Comparison of ENCODE assay signal across 1 cellular context in genomic region chr1:167297222-167298214, GRCh38.
A peak's percentile ranks its signal among the peaks of the same experiment; 100 is the strongest.
TF ChIP-seq lines count a peak whose summit lies in the region.

No MANE protein-coding gene starts in this region.

TF ChIP-seq in HepG2, 621 proteins besides CTCF, POLR2A, EP300 and RAD21 (continued from another document and continues in another):
- no peak for TF ChIP-seq GPN1 (CRISPR knock-in tag; IDR thresholded peaks at IDR 0.05; ENCODE audit: borderline replicate concordance)
- TF ChIP-seq ZNF580 (CRISPR knock-in tag; IDR thresholded peaks at IDR 0.05; ENCODE audit: borderline replicate concordance, low read depth): no peak; the same call in 1 of the 2 replicates
- peak; percentile 80; the same call in 1 of the 2 replicates for TF ChIP-seq PHF21A (CRISPR knock-in tag; IDR thresholded peaks at IDR 0.05)
- TF ChIP-seq NAIF1 (CRISPR knock-in tag; IDR thresholded peaks at IDR 0.05; ENCODE audit: borderline replicate concordance): no peak
- TF ChIP-seq ZNF616 (CRISPR knock-in tag; IDR thresholded peaks at IDR 0.05; ENCODE audit: low read depth): no peak
- no peak for TF ChIP-seq ZNF180 (CRISPR knock-in tag; IDR thresholded peaks at IDR 0.05; ENCODE audit: borderline replicate concordance, low read depth)
- peak; percentile 62; the same call in 1 of the 2 replicates for TF ChIP-seq ZNF670 (CRISPR knock-in tag; IDR thresholded peaks at IDR 0.05; ENCODE audit: borderline replicate concordance)
- peak; percentile 28; the same call in 1 of the 2 replicates for TF ChIP-seq TRIM24 (CRISPR knock-in tag; IDR thresholded peaks at IDR 0.05)
- no peak for TF ChIP-seq LCORL (IDR thresholded peaks at IDR 0.05)
- TF ChIP-seq LCORL (CRISPR knock-in tag; IDR thresholded peaks at IDR 0.05): 0 out of 2 replicates have a peak, but pooled peaks have one; percentile 42
- TF ChIP-seq, protein P1, sequence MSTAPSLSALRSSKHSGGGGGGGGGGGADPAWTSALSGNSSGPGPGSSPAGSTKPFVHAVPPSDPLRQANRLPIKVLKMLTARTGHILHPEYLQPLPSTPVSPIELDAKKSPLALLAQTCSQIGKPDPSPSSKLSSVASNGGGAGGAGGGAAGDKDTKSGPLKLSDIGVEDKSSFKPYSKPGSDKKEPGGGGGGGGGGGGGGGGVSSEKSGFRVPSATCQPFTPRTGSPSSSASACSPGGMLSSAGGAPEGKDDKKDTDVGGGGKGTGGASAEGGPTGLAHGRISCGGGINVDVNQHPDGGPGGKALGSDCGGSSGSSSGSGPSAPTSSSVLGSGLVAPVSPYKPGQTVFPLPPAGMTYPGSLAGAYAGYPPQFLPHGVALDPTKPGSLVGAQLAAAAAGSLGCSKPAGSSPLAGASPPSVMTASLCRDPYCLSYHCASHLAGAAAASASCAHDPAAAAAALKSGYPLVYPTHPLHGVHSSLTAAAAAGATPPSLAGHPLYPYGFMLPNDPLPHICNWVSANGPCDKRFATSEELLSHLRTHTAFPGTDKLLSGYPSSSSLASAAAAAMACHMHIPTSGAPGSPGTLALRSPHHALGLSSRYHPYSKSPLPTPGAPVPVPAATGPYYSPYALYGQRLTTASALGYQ (CRISPR knock-in tag; IDR thresholded peaks at IDR 0.05): peak; percentile 68; the same call in 1 of the 2 replicates
- peak; percentile 85; the same call in 1 of the 2 replicates for TF ChIP-seq SALL1 (CRISPR knock-in tag; IDR thresholded peaks at IDR 0.05)
- TF ChIP-seq ZNF614 (CRISPR knock-in tag; IDR thresholded peaks at IDR 0.05; ENCODE audit: borderline replicate concordance): peak; percentile 60; the same call in 1 of the 2 replicates
- TF ChIP-seq, protein P2, sequence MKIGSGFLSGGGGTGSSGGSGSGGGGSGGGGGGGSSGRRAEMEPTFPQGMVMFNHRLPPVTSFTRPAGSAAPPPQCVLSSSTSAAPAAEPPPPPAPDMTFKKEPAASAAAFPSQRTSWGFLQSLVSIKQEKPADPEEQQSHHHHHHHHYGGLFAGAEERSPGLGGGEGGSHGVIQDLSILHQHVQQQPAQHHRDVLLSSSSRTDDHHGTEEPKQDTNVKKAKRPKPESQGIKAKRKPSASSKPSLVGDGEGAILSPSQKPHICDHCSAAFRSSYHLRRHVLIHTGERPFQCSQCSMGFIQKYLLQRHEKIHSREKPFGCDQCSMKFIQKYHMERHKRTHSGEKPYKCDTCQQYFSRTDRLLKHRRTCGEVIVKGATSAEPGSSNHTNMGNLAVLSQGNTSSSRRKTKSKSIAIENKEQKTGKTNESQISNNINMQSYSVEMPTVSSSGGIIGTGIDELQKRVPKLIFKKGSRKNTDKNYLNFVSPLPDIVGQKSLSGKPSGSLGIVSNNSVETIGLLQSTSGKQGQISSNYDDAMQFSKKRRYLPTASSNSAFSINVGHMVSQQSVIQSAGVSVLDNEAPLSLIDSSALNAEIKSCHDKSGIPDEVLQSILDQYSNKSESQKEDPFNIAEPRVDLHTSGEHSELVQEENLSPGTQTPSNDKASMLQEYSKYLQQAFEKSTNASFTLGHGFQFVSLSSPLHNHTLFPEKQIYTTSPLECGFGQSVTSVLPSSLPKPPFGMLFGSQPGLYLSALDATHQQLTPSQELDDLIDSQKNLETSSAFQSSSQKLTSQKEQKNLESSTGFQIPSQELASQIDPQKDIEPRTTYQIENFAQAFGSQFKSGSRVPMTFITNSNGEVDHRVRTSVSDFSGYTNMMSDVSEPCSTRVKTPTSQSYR (CRISPR knock-in tag; IDR thresholded peaks at IDR 0.05; ENCODE audit: borderline replicate concordance): 0 out of 2 replicates have a peak, but pooled peaks have one; percentile 16
- peak; percentile 95 for TF ChIP-seq FOXJ3 (CRISPR knock-in tag; IDR thresholded peaks at IDR 0.05; ENCODE audit: borderline replicate concordance)
- peak; percentile 79 for TF ChIP-seq FOXA3 (CRISPR knock-in tag; IDR thresholded peaks at IDR 0.05)
- peak; percentile 95 for TF ChIP-seq CEBPG (CRISPR knock-in tag; IDR thresholded peaks at IDR 0.05)
- TF ChIP-seq NR2F6 (IDR thresholded peaks at IDR 0.05): peak; percentile 80
- peak; percentile 86 for TF ChIP-seq NR2F6 (CRISPR knock-in tag; IDR thresholded peaks at IDR 0.05)
- TF ChIP-seq ZMYM4 (CRISPR knock-in tag; IDR thresholded peaks at IDR 0.05): peak; percentile 91
- peak; percentile 40; the same call in 1 of the 2 replicates for TF ChIP-seq ZBTB20 (CRISPR knock-in tag; IDR thresholded peaks at IDR 0.05; ENCODE audit: borderline replicate concordance, low read depth)
- no peak for TF ChIP-seq MXI1 (IDR thresholded peaks at IDR 0.05; ENCODE audit: borderline replicate concordance, low read depth, low read length)
- peak; percentile 54; the same call in 1 of the 2 replicates for TF ChIP-seq SIX4 (CRISPR knock-in tag; IDR thresholded peaks at IDR 0.05)
- TF ChIP-seq HMG20B (CRISPR knock-in tag; conservative IDR thresholded peaks at IDR 0.05): peak; percentile 72
- TF ChIP-seq KLF13 (CRISPR knock-in tag; IDR thresholded peaks at IDR 0.05): no peak
- TF ChIP-seq ATF4 (CRISPR knock-in tag; IDR thresholded peaks at IDR 0.05): peak in 1 of 2 experiments; percentile 59; a peak in 2 of 4 replicates
- TF ChIP-seq ZFP1 (CRISPR knock-in tag; IDR thresholded peaks at IDR 0.05): 0 out of 2 replicates have a peak, but pooled peaks have one; percentile 36
- TF ChIP-seq, protein P3, sequence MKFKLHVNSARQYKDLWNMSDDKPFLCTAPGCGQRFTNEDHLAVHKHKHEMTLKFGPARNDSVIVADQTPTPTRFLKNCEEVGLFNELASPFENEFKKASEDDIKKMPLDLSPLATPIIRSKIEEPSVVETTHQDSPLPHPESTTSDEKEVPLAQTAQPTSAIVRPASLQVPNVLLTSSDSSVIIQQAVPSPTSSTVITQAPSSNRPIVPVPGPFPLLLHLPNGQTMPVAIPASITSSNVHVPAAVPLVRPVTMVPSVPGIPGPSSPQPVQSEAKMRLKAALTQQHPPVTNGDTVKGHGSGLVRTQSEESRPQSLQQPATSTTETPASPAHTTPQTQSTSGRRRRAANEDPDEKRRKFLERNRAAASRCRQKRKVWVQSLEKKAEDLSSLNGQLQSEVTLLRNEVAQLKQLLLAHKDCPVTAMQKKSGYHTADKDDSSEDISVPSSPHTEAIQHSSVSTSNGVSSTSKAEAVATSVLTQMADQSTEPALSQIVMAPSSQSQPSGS (CRISPR knock-in tag; IDR thresholded peaks at IDR 0.05): peak; percentile 63; the same call in 1 of the 2 replicates
- peak; percentile 48; the same call in 1 of the 2 replicates for TF ChIP-seq ELF1 (CRISPR knock-in tag; IDR thresholded peaks at IDR 0.05)
- no peak for TF ChIP-seq SYNCRIP (IDR thresholded peaks at IDR 0.05; ENCODE audit: insufficient read depth, low read depth, low read length)
- TF ChIP-seq CREM (IDR thresholded peaks at IDR 0.05): peak; percentile 60; the same call in 1 of the 2 replicates
- no peak for TF ChIP-seq CREM (CRISPR knock-in tag; IDR thresholded peaks at IDR 0.05)
- TF ChIP-seq, protein P4, sequence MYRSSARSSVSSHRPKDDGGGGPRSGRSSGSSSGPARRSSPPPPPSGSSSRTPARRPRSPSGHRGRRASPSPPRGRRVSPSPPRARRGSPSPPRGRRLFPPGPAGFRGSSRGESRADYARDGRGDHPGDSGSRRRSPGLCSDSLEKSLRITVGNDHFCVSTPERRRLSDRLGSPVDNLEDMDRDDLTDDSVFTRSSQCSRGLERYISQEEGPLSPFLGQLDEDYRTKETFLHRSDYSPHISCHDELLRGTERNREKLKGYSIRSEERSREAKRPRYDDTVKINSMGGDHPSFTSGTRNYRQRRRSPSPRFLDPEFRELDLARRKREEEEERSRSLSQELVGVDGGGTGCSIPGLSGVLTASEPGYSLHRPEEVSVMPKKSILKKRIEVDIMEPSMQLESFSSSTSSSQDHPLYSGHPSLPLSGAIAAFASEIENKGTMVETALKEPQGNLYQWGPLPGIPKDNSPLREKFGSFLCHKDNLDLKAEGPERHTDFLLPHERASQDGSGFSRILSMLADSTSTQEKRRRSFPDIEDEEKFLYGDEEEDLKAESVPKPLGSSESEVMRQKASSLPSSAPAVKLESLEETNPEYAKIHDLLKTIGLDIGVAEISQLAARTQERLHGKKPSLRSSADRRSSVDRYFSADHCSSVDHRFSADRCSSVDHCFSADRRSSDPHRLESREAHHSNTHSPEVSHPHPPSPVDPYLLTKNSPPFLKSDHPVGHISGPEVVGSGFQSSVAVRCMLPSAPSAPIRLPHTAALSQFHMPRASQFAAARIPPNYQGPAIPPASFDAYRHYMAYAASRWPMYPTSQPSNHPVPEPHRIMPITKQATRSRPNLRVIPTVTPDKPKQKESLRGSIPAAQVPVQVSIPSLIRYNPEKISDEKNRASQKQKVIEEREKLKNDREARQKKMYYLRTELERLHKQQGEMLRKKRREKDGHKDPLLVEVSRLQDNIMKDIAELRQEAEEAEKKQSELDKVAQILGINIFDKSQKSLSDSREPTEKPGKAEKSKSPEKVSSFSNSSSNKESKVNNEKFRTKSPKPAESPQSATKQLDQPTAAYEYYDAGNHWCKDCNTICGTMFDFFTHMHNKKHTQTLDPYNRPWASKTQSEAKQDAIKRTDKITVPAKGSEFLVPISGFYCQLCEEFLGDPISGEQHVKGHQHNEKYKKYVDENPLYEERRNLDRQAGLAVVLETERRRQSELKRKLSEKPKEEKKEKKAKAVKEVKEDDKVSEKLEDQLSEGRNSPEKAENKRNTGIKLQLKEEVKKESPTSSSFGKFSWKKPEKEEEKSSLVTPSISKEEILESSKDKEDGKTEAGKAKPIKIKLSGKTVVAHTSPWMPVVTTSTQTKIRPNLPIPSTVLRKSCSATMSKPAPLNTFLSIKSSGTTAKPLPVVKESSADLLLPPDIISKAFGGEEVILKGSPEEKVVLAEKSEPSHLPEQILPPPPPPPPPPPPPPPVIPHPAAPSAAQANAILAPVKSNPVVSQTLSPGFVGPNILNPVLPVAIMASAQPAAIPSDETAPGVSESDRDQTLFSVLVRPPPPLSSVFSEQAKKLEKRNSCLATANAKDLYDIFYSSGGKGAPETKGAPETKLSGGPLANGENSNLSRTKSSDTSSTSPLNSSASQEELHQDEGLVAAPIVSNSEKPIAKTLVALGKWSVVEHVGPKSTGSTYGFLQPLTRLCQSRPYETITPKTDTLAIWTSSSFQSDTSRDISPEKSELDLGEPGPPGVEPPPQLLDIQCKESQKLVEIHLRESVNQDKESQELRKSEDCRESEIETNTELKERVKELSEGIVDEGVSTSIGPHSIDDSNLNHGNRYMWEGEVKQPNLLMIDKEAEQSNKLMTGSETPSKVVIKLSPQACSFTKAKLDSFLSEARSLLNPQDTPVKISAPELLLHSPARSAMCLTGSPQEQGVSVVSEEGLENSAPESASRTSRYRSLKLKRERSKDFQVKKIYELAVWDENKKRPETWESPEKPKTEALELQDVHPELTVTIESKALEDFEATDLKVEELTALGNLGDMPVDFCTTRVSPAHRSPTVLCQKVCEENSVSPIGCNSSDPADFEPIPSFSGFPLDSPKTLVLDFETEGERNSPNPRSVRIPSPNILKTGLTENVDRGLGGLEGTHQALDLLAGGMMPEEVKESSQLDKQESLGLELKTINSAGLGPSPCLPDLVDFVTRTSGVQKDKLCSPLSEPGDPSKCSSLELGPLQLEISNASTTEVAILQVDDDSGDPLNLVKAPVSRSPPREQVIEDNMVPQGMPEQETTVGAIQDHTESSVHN (CRISPR knock-in tag; IDR thresholded peaks at IDR 0.05): no peak
- 0 out of 2 replicates have a peak, but pooled peaks have one; percentile 23 for TF ChIP-seq ZFP36L1 (CRISPR knock-in tag; IDR thresholded peaks at IDR 0.05)
- no peak for TF ChIP-seq ZZZ3 (CRISPR knock-in tag; IDR thresholded peaks at IDR 0.05; ENCODE audit: borderline replicate concordance)
- TF ChIP-seq NFIC (IDR thresholded peaks at IDR 0.05; ENCODE audit: low read length): peak; percentile 57; the same call in 1 of the 2 replicates
- TF ChIP-seq ZMYM3 (CRISPR knock-in tag; IDR thresholded peaks at IDR 0.05): peak; percentile 60
- TF ChIP-seq ZBTB34 (CRISPR knock-in tag; IDR thresholded peaks at IDR 0.05): peak; percentile 58; the same call in 1 of the 2 replicates
- TF ChIP-seq, protein P5, sequence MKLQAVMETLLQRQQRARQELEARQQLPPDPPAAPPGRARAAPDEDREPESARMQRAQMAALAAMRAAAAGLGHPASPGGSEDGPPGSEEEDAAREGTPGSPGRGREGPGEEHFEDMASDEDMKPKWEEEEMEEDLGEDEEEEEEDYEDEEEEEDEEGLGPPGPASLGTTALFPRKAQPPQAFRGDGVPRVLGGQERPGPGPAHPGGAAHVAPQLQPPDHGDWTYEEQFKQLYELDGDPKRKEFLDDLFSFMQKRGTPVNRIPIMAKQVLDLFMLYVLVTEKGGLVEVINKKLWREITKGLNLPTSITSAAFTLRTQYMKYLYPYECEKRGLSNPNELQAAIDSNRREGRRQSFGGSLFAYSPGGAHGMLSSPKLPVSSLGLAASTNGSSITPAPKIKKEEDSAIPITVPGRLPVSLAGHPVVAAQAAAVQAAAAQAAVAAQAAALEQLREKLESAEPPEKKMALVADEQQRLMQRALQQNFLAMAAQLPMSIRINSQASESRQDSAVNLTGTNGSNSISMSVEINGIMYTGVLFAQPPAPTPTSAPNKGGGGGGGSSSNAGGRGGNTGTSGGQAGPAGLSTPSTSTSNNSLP (IDR thresholded peaks at IDR 0.05; ENCODE audit: low read depth, low read length): peak; percentile 74
- peak; percentile 78; the same call in 1 of the 2 replicates for TF ChIP-seq MIER3 (CRISPR knock-in tag; IDR thresholded peaks at IDR 0.05; ENCODE audit: borderline replicate concordance)
- TF ChIP-seq HNF4G (IDR thresholded peaks at IDR 0.05; ENCODE audit: borderline replicate concordance, low read depth, low read length): peak; percentile 95
- TF ChIP-seq HNF4G (CRISPR knock-in tag; IDR thresholded peaks at IDR 0.05; ENCODE audit: borderline replicate concordance, low read depth): peak; percentile 50; the same call in 1 of the 2 replicates
- no peak for TF ChIP-seq ZBTB1 (CRISPR knock-in tag; IDR thresholded peaks at IDR 0.05; ENCODE audit: borderline replicate concordance)
- TF ChIP-seq SATB2 (CRISPR knock-in tag; IDR thresholded peaks at IDR 0.05): 0 out of 2 replicates have a peak, but pooled peaks have one; percentile 63
